8 cellular contexts compared by ENCODE assay signal in genomic region chr6:152636675-152637421, GRCh38. TPM values are rescaled to one million over a fixed set of nuclear protein-coding genes. Genes with fewer than 3 reads are reported as not detected.
DNase-seq lines count a peak whose midpoint lies in the region; ATAC-seq and TF ChIP-seq lines count a peak whose summit lies in the region.

SYNE1 (minus strand) TSS chr6:152637362; CDS start chr6:152628331, 9,031 bp downstream.

- peak within 1 kb of the TSS; percentile 72 for H3K4me3 Mint-ChIP-seq in activated T-helper 1 cell treated with anti-CD3 and anti-CD28 coated beads, Interleukin-12 subunit alpha, Interleukin-12 subunit beta, Interleukin-2, Interleukin-4 antibody, amounts not matched to agents 30 ng/mL and 10 ng/mL and 1 ng/mL, durations not matched to agents 14 hours and 24 hours and 36 hours
- peak within 1 kb of the TSS; percentile 95 for H3K4me3 Mint-ChIP-seq in neural crest cell

- no peaks in the 10 kb centered on the region for H3K36me3 Mint-ChIP-seq in activated T-helper 1 cell treated with anti-CD3 and anti-CD28 coated beads, Interleukin-12 subunit alpha, Interleukin-12 subunit beta, Interleukin-2, Interleukin-4 antibody, amounts not matched to agents 30 ng/mL and 10 ng/mL and 1 ng/mL, durations not matched to agents 14 hours and 24 hours and 36 hours (ENCODE audit: low read depth)
- H3K36me3 Mint-ChIP-seq in neural crest cell (ENCODE audit: low read depth), result no peaks in the 10 kb centered on the region

- no peaks in the 10 kb centered on the region for H3K9me3 Mint-ChIP-seq in activated T-helper 1 cell treated with anti-CD3 and anti-CD28 coated beads, Interleukin-12 subunit alpha, Interleukin-12 subunit beta, Interleukin-2, Interleukin-4 antibody, amounts not matched to agents 30 ng/mL and 10 ng/mL and 1 ng/mL, durations not matched to agents 14 hours and 24 hours and 36 hours
- H3K9me3 Mint-ChIP-seq in neural crest cell, result no peaks in the 10 kb centered on the region

- peak within 1 kb of the TSS in 3 of 4 donors; percentile 73 to 84 (median 81) for H3K27ac ChIP-seq in gastroesophageal sphincter

- no peak for TF ChIP-seq CTCF in GM13977 (IDR thresholded peaks at IDR 0.05; ENCODE audit: extremely low read depth, insufficient read depth, missing control alignments)
- TF ChIP-seq CTCF in gastroesophageal sphincter (IDR thresholded peaks at IDR 0.05), result no peak
- no peak for TF ChIP-seq CTCF in neural crest cell (conservative IDR thresholded peaks at IDR 0.05)

- WGBS in gastroesophageal sphincter (ENCODE audit: low coverage in 1 of 2), 2 donors, result 4% methylated on average over 13 of the region's 78 CpGs; no CpG with 5 or more reads in 1 of the 2 donors

- no peak within 1 kb of the TSS for H3K27ac Mint-ChIP-seq in activated T-helper 1 cell treated with anti-CD3 and anti-CD28 coated beads, Interleukin-12 subunit alpha, Interleukin-12 subunit beta, Interleukin-2, Interleukin-4 antibody, amounts not matched to agents 30 ng/mL and 10 ng/mL and 1 ng/mL, durations not matched to agents 14 hours and 24 hours and 36 hours
- no peak within 1 kb of the TSS for H3K27ac Mint-ChIP-seq in neural crest cell (ENCODE audit: unreplicated experiment)

- H3K4me1 ChIP-seq in gastroesophageal sphincter, result peaks cover 0 to 25% (median 0%) of the 10 kb centered on the region in 3 donors

- TF ChIP-seq POLR2A in gastroesophageal sphincter (IDR thresholded peaks at IDR 0.05), result no peak

- in situ Hi-C loops in GM13977 (cut with MboI; ENCODE audit: low pct_unique_long_range_greater_than_20kb, low sequenced_read_pairs, unreplicated experiment), result no loop called here

- peaks cover 46% of the 10 kb centered on the region for H3K27me3 Mint-ChIP-seq in activated T-helper 1 cell treated with anti-CD3 and anti-CD28 coated beads, Interleukin-12 subunit alpha, Interleukin-12 subunit beta, Interleukin-2, Interleukin-4 antibody, amounts not matched to agents 30 ng/mL and 10 ng/mL and 1 ng/mL, durations not matched to agents 14 hours and 24 hours and 36 hours (ENCODE audit: insufficient read depth)
- H3K27me3 Mint-ChIP-seq in neural crest cell (ENCODE audit: low read depth), result peaks cover 71% of the 10 kb centered on the region

- H3K27me3 ChIP-seq in gastroesophageal sphincter, result no peaks in the 10 kb centered on the region

- peak within 1 kb of the TSS; percentile 59 to 79 for H3K4me3 ChIP-seq in gastroesophageal sphincter

- intact Hi-C loops in activated T-helper 1 cell treated with anti-CD3 and anti-CD28 coated beads, Interleukin-12 subunit alpha, Interleukin-12 subunit beta, Interleukin-2, Interleukin-4 antibody, amounts not matched to agents 30 ng/mL and 10 ng/mL and 1 ng/mL, durations not matched to agents 14 hours and 24 hours and 36 hours (cut with micrococcal nuclease), result no loop called here

- H3K9me3 ChIP-seq in gastroesophageal sphincter, result no peaks in the 10 kb centered on the region

- DNase-seq in GM13977 (ENCODE audit: low spot score) (peak; percentile 35), neural crest cell (ENCODE audit: low read depth, low spot score) (peak; percentile 19), NCI-H446 (lab: John Stamatoyannopoulos, UW) (no peak), NCI-H2196 treated with DMSO at 0.1 percent for 48 hours (lab: John Stamatoyannopoulos, UW; ENCODE audit: unreplicated experiment) (no peak)
- DNase-seq in activated T-helper 1 cell treated with anti-CD3 and anti-CD28 coated beads, Interleukin-12 subunit alpha, Interleukin-12 subunit beta, Interleukin-2, Interleukin-4 antibody, amounts not matched to agents 30 ng/mL and 10 ng/mL and 1 ng/mL, durations not matched to agents 14 hours and 24 hours and 36 hours (ENCODE audit: low spot score), result no peak

- no peak for TF ChIP-seq EP300 in gastroesophageal sphincter (IDR thresholded peaks at IDR 0.05)

- peaks cover 17% of the 10 kb centered on the region for H3K4me1 Mint-ChIP-seq in activated T-helper 1 cell treated with anti-CD3 and anti-CD28 coated beads, Interleukin-12 subunit alpha, Interleukin-12 subunit beta, Interleukin-2, Interleukin-4 antibody, amounts not matched to agents 30 ng/mL and 10 ng/mL and 1 ng/mL, durations not matched to agents 14 hours and 24 hours and 36 hours (ENCODE audit: low read depth)
- peaks cover 10% of the 10 kb centered on the region for H3K4me1 Mint-ChIP-seq in neural crest cell

- ATAC-seq in HG02973 (IDR thresholded peaks at IDR 0.05; ENCODE audit: unreplicated experiment) (peak; percentile 42), gastroesophageal sphincter (peak; percentile 64), HG03457 (IDR thresholded peaks at IDR 0.05; ENCODE audit: unreplicated experiment) (no peak)

- no peaks in the 10 kb centered on the region for H3K36me3 ChIP-seq in gastroesophageal sphincter

RNA-seq across cellular contexts. Expression of gene SYNE1, which starts in this region (rescaled TPM):
- 14.5 and 16.0 TPM in 2 replicates for total RNA-seq in activated T-helper 1 cell treated with anti-CD3 and anti-CD28 coated beads, Interleukin-12 subunit alpha, Interleukin-12 subunit beta, Interleukin-2, Interleukin-4 antibody, amounts not matched to agents 30 ng/mL and 10 ng/mL and 1 ng/mL, durations not matched to agents 14 hours and 24 hours and 36 hours
- 100 to 1,000 TPM; 160 to 268 (median 215) TPM for total RNA-seq in gastroesophageal sphincter
- total RNA-seq in neural crest cell, result 23.6 and 24.9 TPM in 2 replicates

Comparison
In these comparisons a context has a peak if more than half of its experiments do, and no peak if none do; other contexts are left out.
1. DNase-seq: peak in GM13977 (single experiment) and neural crest cell (single experiment); none in activated T-helper 1 cell treated with anti-CD3 and anti-CD28 coated beads, Interleukin-12 subunit alpha, Interleukin-12 subunit beta, Interleukin-2, Interleukin-4 antibody, amounts not matched to agents 30 ng/mL and 10 ng/mL and 1 ng/mL, durations not matched to agents 14 hours and 24 hours and 36 hours (single experiment), NCI-H446 (0 of 2) and NCI-H2196 treated with DMSO at 0.1 percent for 48 hours (single experiment).